Comparison of ENCODE assay signal across 1 cellular context in the genomic region with DNA sequence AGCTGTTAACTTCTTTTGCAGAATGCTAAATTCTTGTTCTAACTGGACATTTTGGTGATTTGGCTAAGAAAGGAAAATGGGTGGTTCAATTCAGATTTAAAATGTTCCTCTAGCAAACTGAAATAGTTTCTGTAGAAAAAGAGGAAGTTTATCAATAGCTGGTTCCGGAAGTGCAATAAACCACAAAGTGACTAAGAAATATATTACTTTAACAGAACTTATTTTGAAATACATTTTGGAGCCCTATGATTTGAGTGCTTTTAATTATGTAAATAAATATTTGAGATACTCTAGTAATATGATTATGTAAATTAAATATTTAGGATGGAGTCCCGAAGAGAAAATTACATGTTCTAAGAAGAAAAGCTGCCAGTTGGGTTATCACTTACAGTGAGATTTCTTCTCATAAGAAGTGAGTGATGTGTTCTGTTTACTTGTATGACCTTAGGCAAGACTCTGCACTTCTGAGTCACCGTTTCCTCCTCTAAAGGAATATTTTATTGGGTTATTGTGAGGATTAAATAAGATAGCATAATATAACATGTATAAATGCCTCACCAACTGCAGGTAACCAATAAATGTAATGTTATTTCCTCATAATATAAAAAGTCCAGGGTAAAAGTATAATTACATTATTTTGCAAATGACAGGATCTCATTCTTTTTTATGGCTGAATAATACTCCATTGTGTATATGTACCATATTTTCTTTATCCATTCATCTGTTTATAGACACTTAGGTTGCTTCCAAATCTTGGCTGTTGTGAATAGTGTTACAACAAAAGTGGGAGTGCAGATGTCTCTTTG.
TF ChIP-seq lines count a peak whose summit lies in the region.

Gene EVI2B (minus strand): TSS at position 73 of the 806 bp plus-strand sequence. CDS start 8,445 bp downstream, outside the sequence.

TF ChIP-seq in K562, 482 proteins besides CTCF, POLR2A, EP300 and RAD21 (continued from another document and continues in another):
- TF ChIP-seq, protein P1, sequence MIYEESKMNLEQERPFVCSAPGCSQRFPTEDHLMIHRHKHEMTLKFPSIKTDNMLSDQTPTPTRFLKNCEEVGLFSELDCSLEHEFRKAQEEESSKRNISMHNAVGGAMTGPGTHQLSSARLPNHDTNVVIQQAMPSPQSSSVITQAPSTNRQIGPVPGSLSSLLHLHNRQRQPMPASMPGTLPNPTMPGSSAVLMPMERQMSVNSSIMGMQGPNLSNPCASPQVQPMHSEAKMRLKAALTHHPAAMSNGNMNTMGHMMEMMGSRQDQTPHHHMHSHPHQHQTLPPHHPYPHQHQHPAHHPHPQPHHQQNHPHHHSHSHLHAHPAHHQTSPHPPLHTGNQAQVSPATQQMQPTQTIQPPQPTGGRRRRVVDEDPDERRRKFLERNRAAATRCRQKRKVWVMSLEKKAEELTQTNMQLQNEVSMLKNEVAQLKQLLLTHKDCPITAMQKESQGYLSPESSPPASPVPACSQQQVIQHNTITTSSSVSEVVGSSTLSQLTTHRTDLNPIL (CRISPR knock-in tag; IDR thresholded peaks at IDR 0.05), result no peak
- TF ChIP-seq GABPA (tag; conservative IDR thresholded peaks at IDR 0.05; ENCODE audit: low read depth) (peak; percentile 74), GATAD2B (IDR thresholded peaks at IDR 0.05; ENCODE audit: borderline replicate concordance) (0 out of 2 replicates have a peak, but pooled peaks have one; percentile 42), SMARCC2 (IDR thresholded peaks at IDR 0.05; ENCODE audit: low read depth) (peak; percentile 90), SMARCA4 (IDR thresholded peaks at IDR 0.05) (peak; percentile 76; the same call in 1 of the 2 replicates), JUN (IDR thresholded peaks at IDR 0.05; ENCODE audit: borderline replicate concordance, low read depth, low read length) (peak; percentile 62; the same call in 1 of the 2 replicates), JUN (CRISPR knock-in tag; IDR thresholded peaks at IDR 0.05; ENCODE audit: borderline replicate concordance) (no peak), RBM25 (IDR thresholded peaks at IDR 0.05; ENCODE audit: low read depth, low read length, severe bottlenecking) (peak; percentile 74), ZNF311 (CRISPR knock-in tag; IDR thresholded peaks at IDR 0.05) (0 out of 2 replicates have a peak, but pooled peaks have one; percentile 44), ESRRA (IDR thresholded peaks at IDR 0.05; ENCODE audit: borderline replicate concordance, low read depth) (peak; percentile 32; the same call in 1 of the 2 replicates), IFI16 (CRISPR knock-in tag; IDR thresholded peaks at IDR 0.05) (no peak), RNF2 (IDR thresholded peaks at IDR 0.05) (0 out of 2 replicates have a peak, but pooled peaks have one; percentile 18), NR2C2 (CRISPR knock-in tag; IDR thresholded peaks at IDR 0.05) (no peak), NR2C2 (tag; IDR thresholded peaks at IDR 0.05) (peak; percentile 48; the same call in 1 of the 2 replicates), FOXM1 (IDR thresholded peaks at IDR 0.05; ENCODE audit: low read depth) (0 out of 2 replicates have a peak, but pooled peaks have one; percentile 9), FOXM1 (CRISPR knock-in tag; IDR thresholded peaks at IDR 0.05; ENCODE audit: low read depth) (no peak), PBX2 (CRISPR knock-in tag; IDR thresholded peaks at IDR 0.05; ENCODE audit: low read depth) (no peak), PBX2 (tag; conservative IDR thresholded peaks at IDR 0.05; ENCODE audit: low read depth) (peak; percentile 36; the same call in 1 of the 2 replicates), ARID1B (IDR thresholded peaks at IDR 0.05) (peak; percentile 77), MYBL2 (IDR thresholded peaks at IDR 0.05; ENCODE audit: low read depth) (peak; percentile 52; the same call in 1 of the 2 replicates), MYBL2 (CRISPR knock-in tag; IDR thresholded peaks at IDR 0.05; ENCODE audit: borderline replicate concordance) (no peak), TRIM24 (IDR thresholded peaks at IDR 0.05) (peak in 1 of 2 experiments; percentile 14; a peak in 1 of 4 replicates), ZNF263 (CRISPR knock-in tag; IDR thresholded peaks at IDR 0.05; ENCODE audit: borderline replicate concordance) (no peak), SMARCA5 (IDR thresholded peaks at IDR 0.05) (peak; percentile 72; the same call in 1 of the 2 replicates), ATF1 (CRISPR knock-in tag; IDR thresholded peaks at IDR 0.05) (no peak), ATF1 (tag; IDR thresholded peaks at IDR 0.05) (no peak), KAT7 (CRISPR knock-in tag; IDR thresholded peaks at IDR 0.05; ENCODE audit: borderline replicate concordance) (no peak), ATF7 (IDR thresholded peaks at IDR 0.05) (peak; percentile 35), SAP30 (IDR thresholded peaks at IDR 0.05; ENCODE audit: borderline replicate concordance, insufficient read depth, low read depth, low read length, poor library complexity, severe bottlenecking) (no peak), RBM17 (IDR thresholded peaks at IDR 0.05; ENCODE audit: borderline replicate concordance, low read depth, low read length) (no peak), POLR2H (tag; IDR thresholded peaks at IDR 0.05; ENCODE audit: low read depth) (peak; percentile 61), ZNF146 (CRISPR knock-in tag; IDR thresholded peaks at IDR 0.05; ENCODE audit: unreplicated experiment) (peak; percentile 89), MEIS2 (IDR thresholded peaks at IDR 0.05; ENCODE audit: partially characterized antibody) (peak; percentile 73), JUND (IDR thresholded peaks at IDR 0.05; ENCODE audit: borderline replicate concordance, low read depth, low read length) (peak; percentile 81), JUND (tag; IDR thresholded peaks at IDR 0.05; ENCODE audit: borderline replicate concordance, low read depth, low read length) (peak; percentile 87), VEZF1 (CRISPR knock-in tag; IDR thresholded peaks at IDR 0.05) (0 out of 2 replicates have a peak, but pooled peaks have one; percentile 9), ADNP (tag; IDR thresholded peaks at IDR 0.05) (peak; percentile 60; the same call in 1 of the 2 replicates), TEAD4 (IDR thresholded peaks at IDR 0.05; ENCODE audit: low read length) (peak; percentile 31; the same call in 1 of the 2 replicates), TEAD4 (CRISPR knock-in tag; IDR thresholded peaks at IDR 0.05; ENCODE audit: borderline replicate concordance) (no peak), EP400 (IDR thresholded peaks at IDR 0.05) (0 out of 2 replicates have a peak, but pooled peaks have one; percentile 38), FOS (IDR thresholded peaks at IDR 0.05; ENCODE audit: extremely low read depth, insufficient read length) (peak; percentile 11), FOSL1 (tag; conservative IDR thresholded peaks at IDR 0.05) (peak; percentile 96)
- TF ChIP-seq, protein P2, sequence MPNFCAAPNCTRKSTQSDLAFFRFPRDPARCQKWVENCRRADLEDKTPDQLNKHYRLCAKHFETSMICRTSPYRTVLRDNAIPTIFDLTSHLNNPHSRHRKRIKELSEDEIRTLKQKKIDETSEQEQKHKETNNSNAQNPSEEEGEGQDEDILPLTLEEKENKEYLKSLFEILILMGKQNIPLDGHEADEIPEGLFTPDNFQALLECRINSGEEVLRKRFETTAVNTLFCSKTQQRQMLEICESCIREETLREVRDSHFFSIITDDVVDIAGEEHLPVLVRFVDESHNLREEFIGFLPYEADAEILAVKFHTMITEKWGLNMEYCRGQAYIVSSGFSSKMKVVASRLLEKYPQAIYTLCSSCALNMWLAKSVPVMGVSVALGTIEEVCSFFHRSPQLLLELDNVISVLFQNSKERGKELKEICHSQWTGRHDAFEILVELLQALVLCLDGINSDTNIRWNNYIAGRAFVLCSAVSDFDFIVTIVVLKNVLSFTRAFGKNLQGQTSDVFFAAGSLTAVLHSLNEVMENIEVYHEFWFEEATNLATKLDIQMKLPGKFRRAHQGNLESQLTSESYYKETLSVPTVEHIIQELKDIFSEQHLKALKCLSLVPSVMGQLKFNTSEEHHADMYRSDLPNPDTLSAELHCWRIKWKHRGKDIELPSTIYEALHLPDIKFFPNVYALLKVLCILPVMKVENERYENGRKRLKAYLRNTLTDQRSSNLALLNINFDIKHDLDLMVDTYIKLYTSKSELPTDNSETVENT (CRISPR knock-in tag; IDR thresholded peaks at IDR 0.05), result no peak
- TF ChIP-seq, protein P3, sequence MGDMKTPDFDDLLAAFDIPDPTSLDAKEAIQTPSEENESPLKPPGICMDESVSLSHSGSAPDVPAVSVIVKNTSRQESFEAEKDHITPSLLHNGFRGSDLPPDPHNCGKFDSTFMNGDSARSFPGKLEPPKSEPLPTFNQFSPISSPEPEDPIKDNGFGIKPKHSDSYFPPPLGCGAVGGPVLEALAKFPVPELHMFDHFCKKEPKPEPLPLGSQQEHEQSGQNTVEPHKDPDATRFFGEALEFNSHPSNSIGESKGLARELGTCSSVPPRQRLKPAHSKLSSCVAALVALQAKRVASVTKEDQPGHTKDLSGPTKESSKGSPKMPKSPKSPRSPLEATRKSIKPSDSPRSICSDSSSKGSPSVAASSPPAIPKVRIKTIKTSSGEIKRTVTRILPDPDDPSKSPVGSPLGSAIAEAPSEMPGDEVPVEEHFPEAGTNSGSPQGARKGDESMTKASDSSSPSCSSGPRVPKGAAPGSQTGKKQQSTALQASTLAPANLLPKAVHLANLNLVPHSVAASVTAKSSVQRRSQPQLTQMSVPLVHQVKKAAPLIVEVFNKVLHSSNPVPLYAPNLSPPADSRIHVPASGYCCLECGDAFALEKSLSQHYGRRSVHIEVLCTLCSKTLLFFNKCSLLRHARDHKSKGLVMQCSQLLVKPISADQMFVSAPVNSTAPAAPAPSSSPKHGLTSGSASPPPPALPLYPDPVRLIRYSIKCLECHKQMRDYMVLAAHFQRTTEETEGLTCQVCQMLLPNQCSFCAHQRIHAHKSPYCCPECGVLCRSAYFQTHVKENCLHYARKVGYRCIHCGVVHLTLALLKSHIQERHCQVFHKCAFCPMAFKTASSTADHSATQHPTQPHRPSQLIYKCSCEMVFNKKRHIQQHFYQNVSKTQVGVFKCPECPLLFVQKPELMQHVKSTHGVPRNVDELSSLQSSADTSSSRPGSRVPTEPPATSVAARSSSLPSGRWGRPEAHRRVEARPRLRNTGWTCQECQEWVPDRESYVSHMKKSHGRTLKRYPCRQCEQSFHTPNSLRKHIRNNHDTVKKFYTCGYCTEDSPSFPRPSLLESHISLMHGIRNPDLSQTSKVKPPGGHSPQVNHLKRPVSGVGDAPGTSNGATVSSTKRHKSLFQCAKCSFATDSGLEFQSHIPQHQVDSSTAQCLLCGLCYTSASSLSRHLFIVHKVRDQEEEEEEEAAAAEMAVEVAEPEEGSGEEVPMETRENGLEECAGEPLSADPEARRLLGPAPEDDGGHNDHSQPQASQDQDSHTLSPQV (IDR thresholded peaks at IDR 0.05), result peak; percentile 35; the same call in 1 of the 2 replicates
